20 cellular contexts compared by ENCODE assay signal in the genomic region with DNA sequence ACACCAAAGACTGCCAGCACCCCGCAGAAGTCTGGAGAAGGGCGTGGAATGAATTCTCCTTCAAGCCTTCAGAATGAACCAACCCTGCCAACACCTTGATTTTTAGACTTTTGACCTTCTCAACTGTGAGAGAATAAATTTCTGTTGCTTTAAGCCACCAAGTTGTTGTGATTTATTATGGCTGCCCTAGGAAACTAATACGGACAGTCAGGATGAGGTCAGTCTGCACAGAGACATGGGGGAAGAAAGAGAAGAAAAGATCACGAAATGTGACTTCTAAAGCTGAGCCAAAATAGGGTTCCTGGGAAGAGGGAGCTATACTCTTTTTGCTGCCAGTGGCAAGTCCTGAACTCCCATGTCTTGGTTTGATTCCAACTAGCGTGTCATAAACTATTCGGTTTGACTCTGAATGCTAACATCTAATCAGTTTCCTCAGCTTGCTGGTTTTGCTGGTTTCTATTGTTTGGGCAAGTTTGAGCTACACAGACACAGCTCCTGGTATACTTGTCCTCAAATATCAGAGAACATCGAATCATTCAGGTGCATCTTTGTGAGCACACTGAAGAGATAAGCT.
"Had no signal": no experiment of that assay in that cellular context is flagged by ENCODE, and none has a peak within 500 bp of the region (broad histone marks: within the 10 kb centered on the region; RNA-seq: fewer than 3 reads in every experiment).

No MANE protein-coding gene starts in this region.

- H3K27me3 ChIP-seq: colonic mucosa, hepatocyte, vagina had no signal

- H3K27ac ChIP-seq: colonic mucosa, dorsolateral prefrontal cortex, epithelial cell of prostate, foreskin keratinocyte, hepatocyte, vagina had no signal

- ATAC-seq: activated CD8-positive, alpha-beta T cell treated with anti-CD3 and anti-CD28 coated beads, Interleukin-2, amount 10 ng/mL, durations not matched to agents 7 days and 5 days; activated naive CD4-positive, alpha-beta T cell treated with anti-CD3 and anti-CD28 coated beads, Interleukin-2, amount 50 U/mL, for 72 hours; effector memory CD8-positive, alpha-beta T cell; foreskin keratinocyte; mucosa of descending colon; sciatic nerve; stimulated activated naive B cell treated with anti-CD40 and anti-IgM and Interleukin-4, amounts not matched to agents 10 μg/mL and 1 μg/mL and 100 μg/mL, for 72 hours had no signal

- H3K9me3 ChIP-seq: colonic mucosa, mucosa of descending colon, vagina had no signal

- H3K79me2 ChIP-seq: hepatocyte had no signal

- H3K4me2 ChIP-seq: hepatocyte had no signal

- H3K36me3 ChIP-seq: colonic mucosa, vagina had no signal

- H3K4me1 ChIP-seq: colonic mucosa, foreskin keratinocyte had no signal

- H2AFZ ChIP-seq: hepatocyte had no signal

- DNase-seq: activated CD4-positive, alpha-beta T cell treated with anti-CD3 and anti-CD28 coated beads for 1 hour; activated CD4-positive, alpha-beta T cell treated with anti-CD3 and anti-CD28 coated beads, Interleukin-2, amount 50 U/mL, for 1 hour; activated CD8-positive, alpha-beta T cell treated with anti-CD3 and anti-CD28 coated beads, Interleukin-2, amount 10 ng/mL, durations not matched to agents 7 days and 5 days; colonic mucosa; dorsolateral prefrontal cortex; effector memory CD8-positive, alpha-beta T cell; foreskin keratinocyte; glutamatergic neuron; mucosa of descending colon; occipital lobe; posterior cingulate gyrus; stimulated activated CD4-positive, alpha-beta T cell treated with anti-CD3 and anti-CD28 coated beads, Interleukin-2, amount 100 ng/mL, for 48 hours; stimulated activated CD8-positive, alpha-beta memory T cell treated with anti-CD3 and anti-CD28 coated beads, Interleukin-4, amount 100 ng/mL, for 48 hours; stimulated activated naive B cell treated with anti-CD40 and anti-IgM and Interleukin-4, amounts not matched to agents 10 μg/mL and 1 μg/mL and 100 μg/mL, for 72 hours; trophoblast cell had no signal

- H3K4me3 ChIP-seq: colonic mucosa, dorsolateral prefrontal cortex, hepatocyte, mucosa of descending colon, vagina had no signal
